In the genomic region with DNA sequence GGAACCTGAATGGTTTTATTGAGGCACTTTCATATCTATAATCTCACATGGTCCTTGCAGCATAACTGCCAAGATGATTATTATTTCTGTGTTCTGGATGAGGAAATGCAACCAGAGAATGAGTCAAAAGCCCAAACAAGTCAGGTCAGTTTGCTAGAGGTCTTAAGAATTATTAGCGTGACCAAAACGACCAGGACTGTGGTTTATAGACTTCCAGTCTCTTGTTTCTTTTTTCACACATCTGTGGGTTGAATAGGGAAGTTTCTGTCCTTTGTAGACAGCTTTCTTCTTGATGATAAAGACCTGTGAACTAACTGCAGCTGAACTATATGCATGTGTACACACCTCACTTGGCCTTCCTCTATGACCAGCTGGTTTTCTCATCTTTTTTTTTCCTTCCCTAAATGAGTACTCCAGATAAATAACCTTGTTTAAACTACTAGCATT, we compare ENCODE assay signal across 8 cellular contexts. TPM values are rescaled to one million over a fixed set of nuclear protein-coding genes. Genes with fewer than 3 reads are reported as not detected.
DNase-seq lines count a peak whose midpoint lies in the region; ATAC-seq and TF ChIP-seq lines count a peak whose summit lies in the region.

No MANE protein-coding gene starts in this region.

- no peak for TF ChIP-seq CTCF in VCaP (conservative IDR thresholded peaks at IDR 0.05)
- TF ChIP-seq CTCF in foreskin fibroblast (IDR thresholded peaks at IDR 0.05; ENCODE audit: low read depth, low read length) = no peak

- ATAC-seq in GM18498 (IDR thresholded peaks at IDR 0.05; ENCODE audit: unreplicated experiment) (peak; percentile 96), GM21423 (IDR thresholded peaks at IDR 0.05; ENCODE audit: unreplicated experiment) (peak; percentile 92), HG03175 (IDR thresholded peaks at IDR 0.05; ENCODE audit: unreplicated experiment) (peak; percentile 93)

- no peak overlapping the region for H3K4me3 ChIP-seq in foreskin fibroblast (ENCODE audit: low read depth in 1 of 2, low read length in 2 of 2)

- H3K27ac ChIP-seq in VCaP (peak overlapping the region; percentile 34), substantia nigra (ENCODE audit: low read depth, low read length, poor library complexity, severe bottlenecking) (no peak overlapping the region)

- DNase-seq in cerebellum (ENCODE audit: low spot score) = no peak
- no peak for DNase-seq in substantia nigra (lab: John Stamatoyannopoulos, UW)
- DNase-seq in foreskin fibroblast = no peak
- DNase-seq in iPS-NIHi7 (ENCODE audit: extremely low spot score) = no peak

RNA-seq across cellular contexts. Expression of gene ADAM23, which starts 13.9 kb away (rescaled TPM):
- 29.3 TPM for total RNA-seq in cerebellum
